ENCODE assay signal across 20 cellular contexts in the genomic region with DNA sequence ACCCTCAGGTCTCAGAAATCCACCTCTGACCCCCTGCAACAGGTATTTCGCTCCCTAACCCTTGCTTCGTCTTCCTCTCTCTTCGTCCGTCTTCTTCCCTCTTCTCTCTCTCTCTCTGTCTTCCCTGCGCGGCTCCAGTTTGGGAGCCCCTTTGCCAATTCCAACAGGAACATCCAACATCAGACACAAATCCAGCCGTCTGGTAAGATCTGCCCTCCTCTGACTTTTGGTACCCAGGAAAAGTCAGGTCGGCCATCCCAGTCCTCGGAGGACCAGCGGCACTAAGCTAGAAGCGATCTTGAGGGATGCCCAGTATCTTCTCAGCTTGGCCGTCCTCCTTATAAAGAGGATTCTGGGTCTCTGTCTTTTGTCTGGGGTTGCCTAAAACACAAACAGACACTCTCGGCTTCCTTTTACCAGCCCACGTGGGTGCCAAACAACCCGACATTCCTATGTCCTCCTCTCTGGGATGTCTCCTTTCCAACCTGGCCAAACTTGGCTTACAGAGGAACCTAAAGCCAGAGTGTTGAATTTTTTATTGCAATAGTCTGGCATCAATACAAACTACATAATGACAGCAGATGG. TPM values are rescaled to one million over a fixed set of nuclear protein-coding genes. Genes with fewer than 3 reads are reported as not detected.
DNase-seq lines count a peak whose midpoint lies in the region; ATAC-seq, FAIRE-seq and TF ChIP-seq lines count a peak whose summit lies in the region.
"Had no signal": no experiment of that assay in that cellular context is flagged by ENCODE, and none has a peak within 500 bp of the region (broad histone marks: within the 10 kb centered on the region; RNA-seq: fewer than 3 reads in every experiment).

No MANE protein-coding gene starts in this region.

- POLR2A ChIA-PET in A673 (lab: Charles Lee; ENCODE audit: low non-redundant PET) = no interaction called here

- TF ChIP-seq CTCF in kidney (IDR thresholded peaks at IDR 0.05; ENCODE audit: borderline replicate concordance, extremely low read depth, insufficient read depth) (no peak), testis (IDR thresholded peaks at IDR 0.05) (no peak), A673 (conservative IDR thresholded peaks at IDR 0.05; ENCODE audit: low read depth, low read length) (no peak)

- BruUV-seq in A673 (replicated peaks; lab: Mats Ljungman, UMichigan) = no TSS peak

- H3K9me3 ChIP-seq in kidney (ENCODE audit: control insufficient read depth in 1 of 2, low read length in 2 of 2) (no peaks in the 10 kb centered on the region), testis (no peaks in the 10 kb centered on the region), A673 (ENCODE audit: low read depth, low read length, poor library complexity, severe bottlenecking) (no peaks in the 10 kb centered on the region)
- H3K9me3 ChIP-seq: esophagus squamous epithelium, SJSA1 had no signal

- TF ChIP-seq POLR2A in testis (IDR thresholded peaks at IDR 0.05) = no peak

- CTCF ChIA-PET in A673 (lab: Charles Lee) = no interaction called here

- H3K27ac ChIP-seq in kidney (ENCODE audit: low read depth in 2 of 2, low read length in 2 of 2) (no peak overlapping the region), testis (no peak overlapping the region), A673 (ENCODE audit: low read depth, low read length, poor library complexity, severe bottlenecking) (no peak overlapping the region)
- H3K27ac ChIP-seq: esophagus squamous epithelium, parathyroid adenoma, SJSA1 had no signal

- H3K27me3 ChIP-seq in testis (no peaks in the 10 kb centered on the region), A673 (replicated peaks; ENCODE audit: insufficient read depth, low read depth, low read length, poor library complexity) (no peaks in the 10 kb centered on the region)
- H3K27me3 ChIP-seq: esophagus squamous epithelium, SJSA1 had no signal

- intact Hi-C loops in kidney (cut with DNase I) (loop anchor here (10.0 kb wide), 1 partner anchor 50 kb away; the partner anchor contains the start of gene SLC25A6), testis (cut with DNase I; ENCODE audit: low total_unique reads) (loop anchor here (10.0 kb wide), 1 partner anchor 50 kb away; the partner anchor contains the start of gene SLC25A6), A673 (cut with micrococcal nuclease; ENCODE audit: unreplicated experiment) (no loop called here)

- DNase-seq in activated naive CD4-positive, alpha-beta T cell treated with Interleukin-2 at 50 U/mL for 16 hours = peak; percentile 0
- DNase-seq in activated naive CD4-positive, alpha-beta T cell treated with anti-CD3 and anti-CD28 coated beads, Interleukin-2, amount 50 U/mL, for 16 hours = no peak
- peak; percentile 40 for DNase-seq in activated CD8-positive, alpha-beta memory T cell treated with anti-CD3 and anti-CD28 coated beads for 24 hours
- DNase-seq in kidney = peak; percentile 18
- DNase-seq in testis = peak; percentile 3
- DNase-seq in A673 (ENCODE audit: low spot score) = no peak
- no peak for DNase-seq in NCI-H2196 treated with DMSO at 0.1 percent for 48 hours (lab: John Stamatoyannopoulos, UW; ENCODE audit: unreplicated experiment)
- DNase-seq: ACHN, amniotic stem cell, COR-L47, esophagus squamous epithelium, GDM1, Karpas-422, NCI-H1417, NCI-H2227 treated with DMSO at 0.1 percent for 48 hours, substantia nigra had no signal

- H3K4me1 ChIP-seq in kidney (ENCODE audit: control insufficient read depth in 1 of 2, insufficient read depth in 1 of 2, low read depth in 1 of 2, low read length in 2 of 2) = no peaks in the 10 kb centered on the region
- no peaks in the 10 kb centered on the region for H3K4me1 ChIP-seq in testis
- H3K4me1 ChIP-seq in A673 (ENCODE audit: insufficient read depth, low read length, poor library complexity, severe bottlenecking) = no peaks in the 10 kb centered on the region
- H3K4me1 ChIP-seq: parathyroid adenoma, SJSA1 had no signal

- FAIRE-seq in kidney (lab: Jason Lieb, UNC) = no peak
- FAIRE-seq: colon had no signal

- H3K9ac ChIP-seq in kidney (ENCODE audit: low read length in 2 of 2) = no peak overlapping the region
- H3K9ac ChIP-seq: parathyroid adenoma had no signal

- 96 to 97% methylated on average over 15 of the region's 15 CpGs for WGBS in testis, 2 donors

- H3K4me3 ChIP-seq in kidney (ENCODE audit: low read length in 2 of 2) (no peak overlapping the region), testis (no peak overlapping the region), A673 (ENCODE audit: low read depth, low read length, poor library complexity, severe bottlenecking) (no peak overlapping the region)
- H3K4me3 ChIP-seq: esophagus squamous epithelium, SJSA1 had no signal

- no peak for ATAC-seq in esophagus mucosa

- H3K36me3 ChIP-seq in kidney (ENCODE audit: control insufficient read depth in 1 of 2, insufficient read depth in 2 of 2, low read length in 2 of 2) (no peaks in the 10 kb centered on the region), testis (ENCODE audit: low read depth, missing control alignments) (no peaks in the 10 kb centered on the region), A673 (ENCODE audit: insufficient read depth, low read length, poor library complexity, severe bottlenecking) (no peaks in the 10 kb centered on the region)
- H3K36me3 ChIP-seq: SJSA1 had no signal

RNA-seq across cellular contexts. Expression of gene ASMTL, which starts 7.7 kb away (rescaled TPM):
- total RNA-seq in kidney (33.3 TPM), testis (10 to 100 TPM; 31.0 to 41.2 TPM), A673 (2021) (24.9 and 33.5 TPM in 2 replicates), esophagus mucosa (8.1 TPM)
- polyA plus RNA-seq in kidney (ENCODE audit: insufficient read depth, low read depth, low replicate concordance) (29.9 TPM), testis (ENCODE audit: insufficient read depth, low read depth, low replicate concordance) (27.0 TPM)

RNA-seq across cellular contexts. Expression of gene SLC25A6, which starts 53.1 kb away (rescaled TPM):
- 357 TPM for total RNA-seq in kidney
- 654 TPM for polyA plus RNA-seq in kidney (ENCODE audit: insufficient read depth, low read depth, low replicate concordance)
- 100 to 1,000 TPM; 171 to 293 TPM for total RNA-seq in testis
- 157 TPM for polyA plus RNA-seq in testis (ENCODE audit: insufficient read depth, low read depth, low replicate concordance)
- total RNA-seq in A673 (2021) = 423 and 432 TPM in 2 replicates
- total RNA-seq in esophagus mucosa = 294 TPM

Comparison
In these comparisons a context has a peak if more than half of its experiments do, and no peak if none do; other contexts are left out.
1. DNase-seq: peak in activated naive CD4-positive, alpha-beta T cell treated with Interleukin-2 at 50 U/mL for 16 hours (single experiment), activated CD8-positive, alpha-beta memory T cell treated with anti-CD3 and anti-CD28 coated beads for 24 hours (single experiment), kidney (single experiment) and testis (single experiment); none in activated naive CD4-positive, alpha-beta T cell treated with anti-CD3 and anti-CD28 coated beads, Interleukin-2, amount 50 U/mL, for 16 hours (single experiment), A673 (single experiment) and NCI-H2196 treated with DMSO at 0.1 percent for 48 hours (single experiment).